In genomic region chr1:192343304-192343703, GRCh38 we compare ENCODE assay signal across 21 cellular contexts. TPM values are rescaled to one million over a fixed set of nuclear protein-coding genes. Genes with fewer than 3 reads are reported as not detected.
"Had no signal": no experiment of that assay in that cellular context is flagged by ENCODE, and none has a peak within 500 bp of the region (broad histone marks: within the 10 kb centered on the region; RNA-seq: fewer than 3 reads in every experiment).

No MANE protein-coding gene starts in this region.

- H3K27ac ChIP-seq: hepatocyte, skin epidermis, suprapubic skin, transverse colon had no signal

- DNase-seq: activated CD4-positive, alpha-beta memory T cell treated with anti-CD3 and anti-CD28 coated beads, Interleukin-2, amount 10 ng/mL, durations not matched to agents 7 days and 5 days; activated CD4-positive, alpha-beta T cell treated with anti-CD3 and anti-CD28 coated beads for 4 hours; activated CD8-positive, alpha-beta memory T cell treated with anti-CD3 and anti-CD28 coated beads, Interleukin-2, amount 10 ng/mL, durations not matched to agents 7 days and 5 days; activated naive CD4-positive, alpha-beta T cell; activated naive CD8-positive, alpha-beta T cell treated with anti-CD3 and anti-CD28 coated beads for 36 hours; amniotic stem cell; effector memory CD8-positive, alpha-beta T cell; foreskin fibroblast; nephron progenitor cell; stimulated activated naive CD8-positive, alpha-beta T cell treated with anti-CD3 and anti-CD28 coated beads, Interleukin-15, amount 100 ng/mL, for 72 hours; transverse colon had no signal

- H2AFZ ChIP-seq: hepatocyte had no signal

- H3K27me3 ChIP-seq: hepatocyte, suprapubic skin, transverse colon had no signal

- H3K4me3 ChIP-seq: hepatocyte, lung, skin epidermis, suprapubic skin, transverse colon had no signal

- H3K36me3 ChIP-seq: suprapubic skin, transverse colon had no signal

- H3K4me1 ChIP-seq: suprapubic skin, transverse colon had no signal

- H3K9me3 ChIP-seq: suprapubic skin, transverse colon had no signal

- H3K4me2 ChIP-seq: hepatocyte had no signal

- H3K79me2 ChIP-seq: hepatocyte had no signal

- ATAC-seq: activated CD8-positive, alpha-beta memory T cell treated with anti-CD3 and anti-CD28 coated beads, Interleukin-2, amount 10 ng/mL, durations not matched to agents 7 days and 5 days; effector memory CD8-positive, alpha-beta T cell; stimulated activated naive CD8-positive, alpha-beta T cell treated with anti-CD3 and anti-CD28 coated beads, Interleukin-15, amount 100 ng/mL, for 72 hours had no signal

- FAIRE-seq: islet of Langerhans had no signal

RNA-seq across cellular contexts. Expression of gene RGS21, which starts 26.5 kb away (rescaled TPM):
- total RNA-seq: activated CD4-positive, alpha-beta memory T cell treated with anti-CD3 and anti-CD28 coated beads, Interleukin-2, amount 10 ng/mL, durations not matched to agents 7 days and 5 days; activated CD8-positive, alpha-beta memory T cell treated with anti-CD3 and anti-CD28 coated beads, Interleukin-2, amount 10 ng/mL, durations not matched to agents 7 days and 5 days; activated naive CD8-positive, alpha-beta T cell treated with anti-CD3 and anti-CD28 coated beads for 36 hours; chondrocyte; dermis microvascular lymphatic vessel endothelial cell; hepatocyte; lung; mesothelial cell of epicardium; omental fat pad; progenitor cell of endocrine pancreas; suprapubic skin; transverse colon had no signal
- polyA plus RNA-seq: hepatocyte, lung had no signal
